1 cellular context compared by ENCODE assay signal in the genomic region with DNA sequence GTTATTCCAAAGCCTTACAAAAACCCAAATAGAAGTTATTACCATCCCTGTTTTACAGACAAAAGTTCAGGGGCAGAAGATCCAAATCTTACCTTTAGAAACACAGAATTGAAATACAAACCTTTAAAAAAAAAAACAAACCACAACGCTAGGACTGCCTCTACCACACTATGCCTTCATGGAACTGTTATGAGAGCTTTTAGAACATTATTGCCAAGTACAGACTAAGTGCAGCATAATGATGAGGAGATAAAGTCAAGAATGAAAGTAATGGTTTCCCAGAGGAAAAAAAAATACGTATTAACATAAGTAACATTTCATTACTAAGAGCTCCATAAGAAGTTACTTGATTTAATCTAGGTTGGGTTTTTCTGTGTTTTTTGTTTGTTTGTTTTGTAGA.
TF ChIP-seq lines count a peak whose summit lies in the region.

No MANE protein-coding gene starts in this region.

TF ChIP-seq in SK-N-SH, 30 proteins besides CTCF, POLR2A, EP300 and RAD21 (continued from another document):
- TF ChIP-seq, protein P1, sequence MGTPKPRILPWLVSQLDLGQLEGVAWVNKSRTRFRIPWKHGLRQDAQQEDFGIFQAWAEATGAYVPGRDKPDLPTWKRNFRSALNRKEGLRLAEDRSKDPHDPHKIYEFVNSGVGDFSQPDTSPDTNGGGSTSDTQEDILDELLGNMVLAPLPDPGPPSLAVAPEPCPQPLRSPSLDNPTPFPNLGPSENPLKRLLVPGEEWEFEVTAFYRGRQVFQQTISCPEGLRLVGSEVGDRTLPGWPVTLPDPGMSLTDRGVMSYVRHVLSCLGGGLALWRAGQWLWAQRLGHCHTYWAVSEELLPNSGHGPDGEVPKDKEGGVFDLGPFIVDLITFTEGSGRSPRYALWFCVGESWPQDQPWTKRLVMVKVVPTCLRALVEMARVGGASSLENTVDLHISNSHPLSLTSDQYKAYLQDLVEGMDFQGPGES (IDR thresholded peaks at IDR 0.05; ENCODE audit: low read depth, low read length): no peak
- TF ChIP-seq MXI1 (IDR thresholded peaks at IDR 0.05; ENCODE audit: low read depth, low read length): no peak
TF ChIP-seq in SK-N-SH: peak in this region for 0.
